9 cellular contexts compared by ENCODE assay signal in genomic region chr11:83044958-83045712, GRCh38. TPM values are rescaled to one million over a fixed set of nuclear protein-coding genes. Genes with fewer than 3 reads are reported as not detected.
DNase-seq lines count a peak whose midpoint lies in the region; ATAC-seq and TF ChIP-seq lines count a peak whose summit lies in the region.
"Had no signal": no experiment of that assay in that cellular context is flagged by ENCODE, and none has a peak within 500 bp of the region (broad histone marks: within the 10 kb centered on the region; RNA-seq: fewer than 3 reads in every experiment).

No MANE protein-coding gene starts in this region.

- TF ChIP-seq CTCF in ovary (IDR thresholded peaks at IDR 0.05) = no peak
- no peak for TF ChIP-seq CTCF in uterus (IDR thresholded peaks at IDR 0.05)
- TF ChIP-seq CTCF in CD14-positive monocyte (IDR thresholded peaks at IDR 0.05) = no peak

- H3K4me1 Mint-ChIP-seq in T-cell (peaks cover 39 to 50% (median 47%) of the 10 kb centered on the region in 3 donors), naive B cell (peaks cover 62 to 95% (median 86%) of the 10 kb centered on the region in 3 donors), CD14-positive monocyte (no peaks in the 10 kb centered on the region)

- H3K4me1 ChIP-seq in ovary (ENCODE audit: insufficient read depth) = peaks cover 3% of the 10 kb centered on the region
- no peaks in the 10 kb centered on the region for H3K4me1 ChIP-seq in uterus

- H3K9me3 Mint-ChIP-seq in T-cell (no peaks in the 10 kb centered on the region), naive B cell (peaks cover 0 to 2% (median 0%) of the 10 kb centered on the region in 7 donors), CD14-positive monocyte (no peaks in the 10 kb centered on the region)

- H3K4me3 ChIP-seq in ovary = no peak overlapping the region
- no peak overlapping the region for H3K4me3 ChIP-seq in uterus

- H3K4me3 Mint-ChIP-seq in T-cell (no peak overlapping the region), naive B cell (peak overlapping the region in 5 of 8 donors; percentile 5 to 65 (median 34)), CD14-positive monocyte (no peak overlapping the region)

- H3K27me3 ChIP-seq in ovary (no peaks in the 10 kb centered on the region), uterus (no peaks in the 10 kb centered on the region)
- H3K27me3 ChIP-seq: neutrophil had no signal

- POLR2A ChIA-PET in T-cell (lab: Charles Lee) = interaction anchor here in 1 of 2 donors (1.3 kb wide), 1 partner anchor 17 kb away, joined by 3 read pairs; no protein-coding TSS in a partner anchor

- peaks cover 6% of the 10 kb centered on the region for H3K36me3 Mint-ChIP-seq in T-cell
- peaks cover 1 to 2% of the 10 kb centered on the region in 2 donors for H3K36me3 Mint-ChIP-seq in naive B cell
- H3K36me3 Mint-ChIP-seq in CD14-positive monocyte = no peaks in the 10 kb centered on the region

- H3K9me3 ChIP-seq in ovary (no peaks in the 10 kb centered on the region), uterus (no peaks in the 10 kb centered on the region)
- H3K9me3 ChIP-seq: neutrophil had no signal

- ATAC-seq in HG03135 (IDR thresholded peaks at IDR 0.05; ENCODE audit: unreplicated experiment) (peak; percentile 58), T-cell (replicated peaks in 1 of 4) (peak; percentile 50 to 73 (median 69)), naive B cell (ENCODE audit: low read depth in 2 of 2) (peak in 1 of 2 donors; percentile 15)

- H3K36me3 ChIP-seq in ovary (no peaks in the 10 kb centered on the region), uterus (no peaks in the 10 kb centered on the region)
- H3K36me3 ChIP-seq: neutrophil had no signal

- CTCF ChIA-PET in T-cell (lab: Charles Lee) = no interaction called here

- H3K27ac Mint-ChIP-seq in T-cell = peak overlapping the region in 1 of 2 donors; percentile 55
- peak overlapping the region; percentile 23 to 87 (median 67) for H3K27ac Mint-ChIP-seq in naive B cell
- no peak overlapping the region for H3K27ac Mint-ChIP-seq in CD14-positive monocyte

- H3K27me3 Mint-ChIP-seq in T-cell = no peaks in the 10 kb centered on the region
- no peaks in the 10 kb centered on the region for H3K27me3 Mint-ChIP-seq in naive B cell
- peaks cover 0 to 6% (median 0%) of the 10 kb centered on the region in 3 donors for H3K27me3 Mint-ChIP-seq in CD14-positive monocyte (ENCODE audit: low read depth in 3 of 3)

- intact Hi-C loops in ovary (cut with DNase I) = no loop called here
- intact Hi-C loops in uterus (cut with DNase I; ENCODE audit: low total_unique reads) = no loop called here
- intact Hi-C loops in CD14-positive monocyte (cut with micrococcal nuclease) = no loop called here

- no peak overlapping the region for H3K27ac ChIP-seq in ovary
- no peak overlapping the region for H3K27ac ChIP-seq in uterus
- H3K27ac ChIP-seq: neutrophil had no signal

- DNase-seq in activated naive CD4-positive, alpha-beta T cell treated with Interleukin-2 at 50 U/mL for 16 hours = peak; percentile 4
- DNase-seq in activated naive CD4-positive, alpha-beta T cell treated with anti-CD3 and anti-CD28 coated beads, Interleukin-2, amount 50 U/mL, for 16 hours = no peak
- no peak for DNase-seq in T-cell
- DNase-seq in naive B cell = no peak
- no peak for DNase-seq in ovary
- no peak for DNase-seq in uterus
- DNase-seq in CD14-positive monocyte (ENCODE audit: low spot score) = no peak

- no peak for TF ChIP-seq POLR2A in ovary (IDR thresholded peaks at IDR 0.05)
- TF ChIP-seq POLR2A in uterus (IDR thresholded peaks at IDR 0.05) = no peak

- WGBS in ovary, 3 donors = 69 to 80% (median 77%) methylated on average over 8 of the region's 8 CpGs

- TF ChIP-seq EP300 in ovary (IDR thresholded peaks at IDR 0.05) = no peak

RNA-seq across cellular contexts. Expression of gene RAB30, which starts 26.6 kb away (rescaled TPM):
- 10 to 100 TPM; 18.6 to 44.5 (median 20.1) TPM for total RNA-seq in T-cell
- polyA plus RNA-seq in naive B cell (ENCODE audit: low read depth in 6 of 6) = 100 to 1,000 TPM; 108 to 156 (median 142) TPM
- 10 to 100 TPM in 6 of 7 donors, 1 to 10 TPM in 1; 9.0 to 30.4 (median 22.7) TPM for total RNA-seq in ovary
- 10 to 100 TPM in 1 of 2 donors, 1 to 10 TPM in 1; 6.8 to 27.4 TPM for polyA plus RNA-seq in ovary
- total RNA-seq in uterus = 100 to 1,000 TPM in 1 of 4 donors, 10 to 100 TPM in 3; 12.4 to 113 (median 48.4) TPM
- polyA plus RNA-seq in CD14-positive monocyte = under 1 TPM; 0.54 to 0.67 TPM

Comparison
In these comparisons a context has a peak if more than half of its experiments do, and no peak if none do; other contexts are left out.
1. H3K27ac Mint-ChIP-seq: peak in naive B cell (6 of 6); none in CD14-positive monocyte (0 of 7).
2. H3K4me3 Mint-ChIP-seq: peak in naive B cell (5 of 8); none in T-cell (0 of 3) and CD14-positive monocyte (0 of 2).